In the genomic region with DNA sequence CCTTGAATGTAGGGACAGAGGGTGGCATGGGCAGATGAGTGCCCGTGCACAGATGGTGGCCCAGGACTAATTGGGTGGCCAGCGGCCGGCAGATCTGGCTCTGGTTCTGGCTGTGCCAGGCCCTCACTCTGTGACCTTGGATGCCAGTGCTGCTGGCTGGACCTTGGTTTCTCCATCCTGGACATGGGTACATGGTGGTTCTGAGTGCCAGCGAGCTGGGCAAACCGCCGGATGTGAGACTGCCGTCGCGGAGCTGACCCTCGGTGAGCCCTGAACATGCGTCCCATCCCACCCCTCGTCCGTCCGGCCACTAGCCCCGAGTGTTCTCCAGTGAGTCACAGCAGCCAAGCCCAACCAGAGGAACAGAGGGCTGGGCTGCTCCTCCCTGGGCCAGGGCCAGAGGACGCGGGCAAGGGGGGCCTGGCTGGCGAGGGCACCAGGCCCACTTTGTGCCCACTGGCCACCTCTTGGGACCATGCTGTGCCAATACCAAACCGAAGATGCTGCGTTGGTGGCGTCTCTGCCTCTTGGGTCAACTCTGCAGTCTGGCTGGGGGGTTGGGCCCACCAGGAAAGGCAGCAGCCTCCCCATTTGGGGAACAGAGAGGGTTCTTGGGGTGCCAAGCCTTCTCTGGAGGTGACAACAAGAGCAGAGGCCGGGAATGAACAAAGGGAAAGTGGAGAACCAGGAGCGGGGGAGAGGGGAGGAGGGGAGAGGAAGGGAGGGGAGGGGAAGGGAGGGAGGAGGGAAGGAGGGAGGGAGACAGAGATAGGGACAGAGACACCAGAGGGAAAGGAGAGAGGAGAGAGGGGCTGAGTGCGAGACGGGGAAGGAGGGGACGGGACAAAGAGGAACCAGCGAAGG, we compare ENCODE assay signal across 8 cellular contexts. TPM values are rescaled to one million over a fixed set of nuclear protein-coding genes. Genes with fewer than 3 reads are reported as not detected.
A peak's percentile ranks its signal among the peaks of the same experiment; 100 is the strongest.
DNase-seq lines count a peak whose midpoint lies in the region; ATAC-seq and TF ChIP-seq lines count a peak whose summit lies in the region.

No MANE protein-coding gene starts in this region.

- no peak overlapping the region for H3K4me3 Mint-ChIP-seq in endothelial cell (ENCODE audit: unreplicated experiment)

- H3K9me3 Mint-ChIP-seq in endothelial cell (ENCODE audit: unreplicated experiment), result no peaks in the 10 kb centered on the region

- no peaks in the 10 kb centered on the region for H3K36me3 ChIP-seq in mesodermal cell (ENCODE audit: control insufficient read depth, insufficient read depth, low read length)

- H3K27ac Mint-ChIP-seq in endothelial cell (ENCODE audit: unreplicated experiment), result no peak overlapping the region

- H3K27ac ChIP-seq in mesodermal cell (ENCODE audit: low read depth, low read length, severe bottlenecking), result peak overlapping the region; percentile 74

- 43 to 51% methylated on average over 25 to 27 of the region's 27 CpGs for WGBS in mesodermal cell (ENCODE audit: insufficient coverage in 2 of 2), 2 experiments

- no peaks in the 10 kb centered on the region for H3K9me3 ChIP-seq in mesodermal cell (ENCODE audit: control insufficient read depth, low read length)

- DNase-seq in DMS153 treated with DMSO at 0.1 percent for 48 hours (lab: John Stamatoyannopoulos, UW; ENCODE audit: unreplicated experiment) (peak; percentile 33), NCI-H69 (lab: John Stamatoyannopoulos, UW) (peak; percentile 59), endothelial cell (ENCODE audit: low spot score) (peak; percentile 51), ureter (ENCODE audit: low spot score) (peak; percentile 83), GM19240 (ENCODE audit: insufficient read length, low spot score) (no peak)

- H3K4me1 ChIP-seq in mesodermal cell (ENCODE audit: control insufficient read depth, insufficient read depth, low read length, poor library complexity, severe bottlenecking), result peaks cover 26% of the 10 kb centered on the region

- TF ChIP-seq CTCF in endothelial cell (IDR thresholded peaks at IDR 0.05; ENCODE audit: unreplicated experiment), result no peak

- ATAC-seq in GM21825 (IDR thresholded peaks at IDR 0.05; ENCODE audit: unreplicated experiment), result no peak
- no peak for ATAC-seq in GM18861 (IDR thresholded peaks at IDR 0.05; ENCODE audit: unreplicated experiment)

- H3K4me1 Mint-ChIP-seq in endothelial cell (ENCODE audit: unreplicated experiment), result no peaks in the 10 kb centered on the region

- H3K36me3 Mint-ChIP-seq in endothelial cell (ENCODE audit: low read depth, unreplicated experiment), result no peaks in the 10 kb centered on the region

- no peak overlapping the region for H3K4me3 ChIP-seq in mesodermal cell (ENCODE audit: extremely low read depth, insufficient read depth, low read length, poor library complexity, severe bottlenecking)

- peaks cover 8% of the 10 kb centered on the region for H3K27me3 Mint-ChIP-seq in endothelial cell (ENCODE audit: unreplicated experiment)

RNA-seq across cellular contexts. Expression of gene LSP1, which starts 10.7 kb away (rescaled TPM):
- total RNA-seq in endothelial cell (ENCODE audit: unreplicated experiment), result not detected
- polyA plus RNA-seq in mesodermal cell (2013, experiment 1 of 2), result 2.7 TPM
- 2.7 TPM for polyA plus RNA-seq in mesodermal cell (2013, experiment 2 of 2)
- 47.4 TPM for total RNA-seq in ureter

RNA-seq across cellular contexts. Expression of gene TNNI2, which starts 24.8 kb away (rescaled TPM):
- not detected for total RNA-seq in endothelial cell (ENCODE audit: unreplicated experiment)
- 0.66 TPM for polyA plus RNA-seq in mesodermal cell (2013, experiment 1 of 2)
- not detected for polyA plus RNA-seq in mesodermal cell (2013, experiment 2 of 2)
- 45.0 TPM for total RNA-seq in ureter

RNA-seq across cellular contexts. Expression of gene PRR33, which starts 28.1 kb away (rescaled TPM):
- total RNA-seq in endothelial cell (ENCODE audit: unreplicated experiment) (not detected), ureter (not detected)
- polyA plus RNA-seq in mesodermal cell (2013, experiment 1 of 2), result not detected
- polyA plus RNA-seq in mesodermal cell (2013, experiment 2 of 2), result not detected

RNA-seq across cellular contexts. Expression of gene SYT8, which starts 28.8 kb away (rescaled TPM):
- total RNA-seq in endothelial cell (ENCODE audit: unreplicated experiment) (not detected), ureter (159 TPM)
- polyA plus RNA-seq in mesodermal cell (2013, experiment 1 of 2), result not detected
- not detected for polyA plus RNA-seq in mesodermal cell (2013, experiment 2 of 2)

RNA-seq across cellular contexts. Expression of gene TNNT3, which starts 55.9 kb away (rescaled TPM):
- total RNA-seq in endothelial cell (ENCODE audit: unreplicated experiment), result not detected
- polyA plus RNA-seq in mesodermal cell (2013, experiment 1 of 2), result 1.1 TPM
- 0.66 TPM for polyA plus RNA-seq in mesodermal cell (2013, experiment 2 of 2)
- 57.7 TPM for total RNA-seq in ureter

Comparison
In these comparisons a context has a peak if more than half of its experiments do, and no peak if none do; other contexts are left out.
1. RNA of gene LSP1, which starts 10.7 kb away (total RNA-seq): 47.4 TPM in ureter (single experiment); not detected in endothelial cell (single experiment); every median in the first group is over 10 times any median in the second.
2. RNA of gene TNNI2, which starts 24.8 kb away (total RNA-seq): 45.0 TPM in ureter (single experiment); not detected in endothelial cell (single experiment); every median in the first group is over 10 times any median in the second.